ENCODE assay signal across 19 cellular contexts in the genomic region with DNA sequence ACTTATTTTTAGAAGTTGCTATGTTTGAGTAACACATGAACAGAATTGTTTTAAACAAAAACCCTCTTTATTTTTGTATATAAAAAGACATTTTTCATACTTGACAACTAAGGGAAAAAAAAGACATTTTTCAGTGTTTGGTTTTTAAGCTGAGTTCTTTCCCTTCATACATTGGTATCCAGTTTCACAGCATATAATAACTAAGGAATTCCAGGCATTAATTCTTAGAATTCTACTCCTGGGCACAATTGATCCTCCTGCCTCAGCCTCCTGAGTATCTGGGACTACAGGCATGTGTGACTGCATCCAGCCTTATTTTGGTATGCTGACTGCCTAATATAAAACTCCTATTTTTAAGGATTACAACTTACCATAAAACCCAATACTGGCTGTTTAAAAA. TPM values are rescaled to one million over a fixed set of nuclear protein-coding genes. Genes with fewer than 3 reads are reported as not detected.
A peak's percentile ranks its signal among the peaks of the same experiment; 100 is the strongest.
DNase-seq lines count a peak whose midpoint lies in the region; ATAC-seq and TF ChIP-seq lines count a peak whose summit lies in the region.
"Had no signal": no experiment of that assay in that cellular context is flagged by ENCODE, and none has a peak within 500 bp of the region (broad histone marks: within the 10 kb centered on the region; RNA-seq: fewer than 3 reads in every experiment).

No MANE protein-coding gene starts in this region.

- peaks cover 5 to 41% of the 10 kb centered on the region in 2 donors for H3K4me1 ChIP-seq in naive thymus-derived CD4-positive, alpha-beta T cell (ENCODE audit: control insufficient read depth in 2 of 2, insufficient read depth in 2 of 2, low read length in 2 of 2)

- CTCF ChIA-PET in naive thymus-derived CD4-positive, alpha-beta T cell (lab: Charles Lee), result interaction anchor here (0.6 to 2.5 kb wide), 2 partner anchors 24 to 37 kb away, joined by 3 to 6 read pairs; no protein-coding TSS in a partner anchor

- DNase-seq in EH (ENCODE audit: low read depth) (peak; percentile 90), M059J (ENCODE audit: low read depth) (peak; percentile 28), cardiac fibroblast (ENCODE audit: low read depth in 2 of 2) (peak; percentile 38 to 54), NCI-H524 treated with DMSO at 0.1 percent for 48 hours (lab: John Stamatoyannopoulos, UW) (no peak)
- no peak for DNase-seq in naive thymus-derived CD4-positive, alpha-beta T cell
- DNase-seq: activated CD4-positive, alpha-beta T cell treated with anti-CD3 and anti-CD28 coated beads for 4 hours; anterior cingulate cortex; KBM-7; kidney; NCI-H146; NCI-H524; T-helper 9 cell had no signal

- H3K9me3 Mint-ChIP-seq in naive thymus-derived CD4-positive, alpha-beta T cell, result no peaks in the 10 kb centered on the region
- H3K9me3 Mint-ChIP-seq: stimulated activated effector memory CD8-positive, alpha-beta T cell treated with anti-CD3 and anti-CD28 coated beads, Interleukin-12 subunit alpha, Interleukin-12 subunit beta, amount 100 ng/mL, for 72 hours had no signal

- peaks cover 10 to 45% (median 30%) of the 10 kb centered on the region in 7 donors for H3K4me1 Mint-ChIP-seq in naive thymus-derived CD4-positive, alpha-beta T cell
- H3K4me1 Mint-ChIP-seq: stimulated activated effector memory CD8-positive, alpha-beta T cell treated with anti-CD3 and anti-CD28 coated beads, Interleukin-12 subunit alpha, Interleukin-12 subunit beta, amount 100 ng/mL, for 72 hours had no signal

- H3K4me3 ChIP-seq in cardiac fibroblast (replicated peaks in 1 of 2; ENCODE audit: low read depth in 2 of 2, low read length in 2 of 2), result no peak overlapping the region
- H3K4me3 ChIP-seq in naive thymus-derived CD4-positive, alpha-beta T cell (ENCODE audit: low read length), result no peak overlapping the region

- no peaks in the 10 kb centered on the region for H3K36me3 Mint-ChIP-seq in naive thymus-derived CD4-positive, alpha-beta T cell
- H3K36me3 Mint-ChIP-seq: stimulated activated effector memory CD8-positive, alpha-beta T cell treated with anti-CD3 and anti-CD28 coated beads, Interleukin-12 subunit alpha, Interleukin-12 subunit beta, amount 100 ng/mL, for 72 hours had no signal

- H3K27ac ChIP-seq in naive thymus-derived CD4-positive, alpha-beta T cell (ENCODE audit: low read depth, low read length), result peak overlapping the region; percentile 45
- H3K27ac ChIP-seq: C4-2B had no signal

- no peaks in the 10 kb centered on the region for H3K9me3 ChIP-seq in naive thymus-derived CD4-positive, alpha-beta T cell (ENCODE audit: control insufficient read depth in 2 of 3, low read length in 3 of 3)

- no peak for TF ChIP-seq CTCF in cardiac fibroblast (IDR thresholded peaks at IDR 0.05; ENCODE audit: low read depth, low read length)

- H3K27me3 ChIP-seq in naive thymus-derived CD4-positive, alpha-beta T cell (ENCODE audit: control insufficient read depth in 2 of 2, insufficient read depth in 2 of 2, low read length in 2 of 2), result no peaks in the 10 kb centered on the region

- no peaks in the 10 kb centered on the region for H3K36me3 ChIP-seq in naive thymus-derived CD4-positive, alpha-beta T cell (ENCODE audit: control insufficient read depth in 2 of 3, insufficient read depth in 3 of 3, low read length in 3 of 3)

- no peaks in the 10 kb centered on the region for H3K27me3 Mint-ChIP-seq in naive thymus-derived CD4-positive, alpha-beta T cell

- POLR2A ChIA-PET in naive thymus-derived CD4-positive, alpha-beta T cell (lab: Charles Lee), result interaction anchor here (0.7 to 2.6 kb wide), 3 partner anchors 26 to 133 kb away, joined by 3 to 12 read pairs (median 3); a partner anchor contains a TSS

- peak overlapping the region in 6 of 9 donors; percentile 22 to 89 (median 50) for H3K27ac Mint-ChIP-seq in naive thymus-derived CD4-positive, alpha-beta T cell
- H3K27ac Mint-ChIP-seq: stimulated activated effector memory CD8-positive, alpha-beta T cell treated with anti-CD3 and anti-CD28 coated beads, Interleukin-12 subunit alpha, Interleukin-12 subunit beta, amount 100 ng/mL, for 72 hours had no signal

- H3K4me3 Mint-ChIP-seq in naive thymus-derived CD4-positive, alpha-beta T cell, result no peak overlapping the region
- H3K4me3 Mint-ChIP-seq: stimulated activated effector memory CD8-positive, alpha-beta T cell treated with anti-CD3 and anti-CD28 coated beads, Interleukin-12 subunit alpha, Interleukin-12 subunit beta, amount 100 ng/mL, for 72 hours had no signal

- ATAC-seq in naive thymus-derived CD4-positive, alpha-beta T cell, result no peak
- ATAC-seq in GM21360 (IDR thresholded peaks at IDR 0.05; ENCODE audit: unreplicated experiment) (no peak), GM21723 (IDR thresholded peaks at IDR 0.05; ENCODE audit: unreplicated experiment) (no peak), GM21619 (IDR thresholded peaks at IDR 0.05; ENCODE audit: unreplicated experiment) (no peak)
- ATAC-seq: stimulated activated effector memory CD8-positive, alpha-beta T cell treated with anti-CD3 and anti-CD28 coated beads, Interleukin-12 subunit alpha, Interleukin-12 subunit beta, amount 100 ng/mL, for 72 hours had no signal

- intact Hi-C loops in naive thymus-derived CD4-positive, alpha-beta T cell (cut with micrococcal nuclease), result no loop called here

RNA-seq across cellular contexts. Expression of a gene that starts 8.4 kb away (rescaled TPM):
- total RNA-seq in M059J (2014; rRNA removed; shearing (Covaris generic)), result not detected in 2 replicates
- not detected for total RNA-seq in naive thymus-derived CD4-positive, alpha-beta T cell
- polyA plus RNA-seq in naive thymus-derived CD4-positive, alpha-beta T cell, result not detected
- total RNA-seq: kidney, RPMI7951, ureter had no signal

Comparison
In these comparisons a context has a peak if more than half of its experiments do, and no peak if none do; other contexts are left out.
1. DNase-seq: peak in EH (single experiment), M059J (single experiment) and cardiac fibroblast (2 of 2); none in naive thymus-derived CD4-positive, alpha-beta T cell (0 of 9) and NCI-H524 treated with DMSO at 0.1 percent for 48 hours (single experiment).